Comparison of ENCODE assay signal across 11 cellular contexts in the genomic region with DNA sequence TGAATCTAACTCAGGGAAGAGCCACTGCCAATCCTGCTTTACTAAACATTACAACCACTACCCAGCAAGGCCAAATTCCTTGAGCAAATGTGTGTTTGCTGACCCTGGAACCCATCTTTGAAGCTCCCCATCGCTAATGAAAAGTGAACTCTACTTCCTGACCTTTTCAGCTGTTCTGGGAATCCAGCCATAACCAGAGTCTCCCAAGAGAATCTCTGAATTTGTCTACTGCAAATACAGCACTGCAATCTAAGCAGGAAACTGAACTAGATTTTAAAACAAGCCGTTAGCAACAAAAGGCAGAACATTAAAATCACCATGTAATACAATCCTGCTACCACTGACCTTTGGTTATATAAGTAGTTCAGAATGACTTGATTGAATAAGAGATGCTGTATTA.
DNase-seq lines count a peak whose midpoint lies in the region; ATAC-seq and TF ChIP-seq lines count a peak whose summit lies in the region.
"Had no signal": no experiment of that assay in that cellular context is flagged by ENCODE, and none has a peak within 500 bp of the region (broad histone marks: within the 10 kb centered on the region; RNA-seq: fewer than 3 reads in every experiment).

No MANE protein-coding gene starts in this region.

- no peaks in the 10 kb centered on the region for H3K27me3 ChIP-seq in A673 (replicated peaks; ENCODE audit: insufficient read depth, low read depth, low read length, poor library complexity)

- H3K27ac ChIP-seq in A673 (ENCODE audit: low read depth, low read length, poor library complexity, severe bottlenecking) = peak overlapping the region; percentile 56

- DNase-seq in A673 (ENCODE audit: low spot score) (peak; percentile 57), LNCaP clone FGC (ENCODE audit: low read depth) (peak; percentile 4), dedifferentiated amniotic fluid mesenchymal stem cell (ENCODE audit: extremely low spot score) (peak; percentile 80), mesothelial cell of epicardium (ENCODE audit: low spot score in 2 of 2, unreplicated experiment in 2 of 2) (no peak), T-helper 1 cell (no peak)
- DNase-seq in activated CD4-positive, CD25-positive, alpha-beta regulatory T cell treated with anti-CD3 and anti-CD28 coated beads, Interleukin-2, amount 50 U/mL, for 72 hours = no peak
- no peak for DNase-seq in natural killer cell treated with Interleukin-12 subunit alpha and Interleukin-12 subunit beta and Interleukin-15 and Interleukin-18, amount 100 ng/mL, for 72 hours (ENCODE audit: low spot score)
- DNase-seq: activated T-cell treated with anti-CD3 and anti-CD28 coated beads for 4 hours had no signal

- no TSS peak for BruUV-seq in A673 (replicated peaks; lab: Mats Ljungman, UMichigan)

- H3K9me3 ChIP-seq in A673 (ENCODE audit: low read depth, low read length, poor library complexity, severe bottlenecking) = no peaks in the 10 kb centered on the region

- CTCF ChIA-PET in A673 (lab: Charles Lee) = no interaction called here

- POLR2A ChIA-PET in A673 (lab: Charles Lee; ENCODE audit: low non-redundant PET) = no interaction called here

- H3K4me1 ChIP-seq in A673 (ENCODE audit: insufficient read depth, low read length, poor library complexity, severe bottlenecking) = peaks cover 35% of the 10 kb centered on the region

- ATAC-seq in GM21515 (IDR thresholded peaks at IDR 0.05; ENCODE audit: unreplicated experiment) = no peak
- no peak for ATAC-seq in natural killer cell treated with Interleukin-12 subunit alpha and Interleukin-12 subunit beta and Interleukin-15 and Interleukin-18, amount 100 ng/mL, for 72 hours

- H3K27me3 Mint-ChIP-seq in mesothelial cell of epicardium (ENCODE audit: low read depth) = no peaks in the 10 kb centered on the region
- H3K27me3 Mint-ChIP-seq in natural killer cell treated with Interleukin-12 subunit alpha and Interleukin-12 subunit beta and Interleukin-15 and Interleukin-18, amount 100 ng/mL, for 72 hours = no peaks in the 10 kb centered on the region
- H3K27me3 Mint-ChIP-seq: B cell had no signal

- H3K36me3 ChIP-seq in A673 (ENCODE audit: insufficient read depth, low read length, poor library complexity, severe bottlenecking) = no peaks in the 10 kb centered on the region

- TF ChIP-seq CTCF in A673 (conservative IDR thresholded peaks at IDR 0.05; ENCODE audit: low read depth, low read length) = no peak
- TF ChIP-seq CTCF in LNCaP clone FGC (IDR thresholded peaks at IDR 0.05; ENCODE audit: control insufficient read depth, extremely low read depth, insufficient read depth) = no peak
- TF ChIP-seq CTCF in mesothelial cell of epicardium (IDR thresholded peaks at IDR 0.05; ENCODE audit: unreplicated experiment) = no peak

- H3K9me3 Mint-ChIP-seq in mesothelial cell of epicardium = no peaks in the 10 kb centered on the region
- H3K9me3 Mint-ChIP-seq in natural killer cell treated with Interleukin-12 subunit alpha and Interleukin-12 subunit beta and Interleukin-15 and Interleukin-18, amount 100 ng/mL, for 72 hours = no peaks in the 10 kb centered on the region
- H3K9me3 Mint-ChIP-seq: T-helper 1 cell treated with Interleukin-12 subunit alpha and Interleukin-12 subunit beta and Interleukin-4 antibody, amounts not matched to agents 30 μg/mL and 1 μg/mL, for 36 hours had no signal

- H3K27ac Mint-ChIP-seq in mesothelial cell of epicardium = peak overlapping the region; percentile 88
- H3K27ac Mint-ChIP-seq in natural killer cell treated with Interleukin-12 subunit alpha and Interleukin-12 subunit beta and Interleukin-15 and Interleukin-18, amount 100 ng/mL, for 72 hours = no peak overlapping the region
- H3K27ac Mint-ChIP-seq: B cell; T-helper 1 cell treated with Interleukin-12 subunit alpha and Interleukin-12 subunit beta and Interleukin-4 antibody, amounts not matched to agents 30 μg/mL and 1 μg/mL, for 36 hours had no signal

- intact Hi-C loops in A673 (cut with micrococcal nuclease; ENCODE audit: unreplicated experiment) = no loop called here

- no peak overlapping the region for H3K4me3 Mint-ChIP-seq in mesothelial cell of epicardium
- no peak overlapping the region for H3K4me3 Mint-ChIP-seq in natural killer cell treated with Interleukin-12 subunit alpha and Interleukin-12 subunit beta and Interleukin-15 and Interleukin-18, amount 100 ng/mL, for 72 hours
- H3K4me3 Mint-ChIP-seq: B cell; T-helper 1 cell treated with Interleukin-12 subunit alpha and Interleukin-12 subunit beta and Interleukin-4 antibody, amounts not matched to agents 30 μg/mL and 1 μg/mL, for 36 hours had no signal

- no peaks in the 10 kb centered on the region for H3K36me3 Mint-ChIP-seq in mesothelial cell of epicardium
- H3K36me3 Mint-ChIP-seq in natural killer cell treated with Interleukin-12 subunit alpha and Interleukin-12 subunit beta and Interleukin-15 and Interleukin-18, amount 100 ng/mL, for 72 hours = no peaks in the 10 kb centered on the region

- no peak overlapping the region for H3K4me3 ChIP-seq in A673 (ENCODE audit: low read depth, low read length, poor library complexity, severe bottlenecking)
- H3K4me3 ChIP-seq in LNCaP clone FGC (ENCODE audit: low read depth, low read length) = no peak overlapping the region

- H3K4me1 Mint-ChIP-seq in mesothelial cell of epicardium = peaks cover 33% of the 10 kb centered on the region
- H3K4me1 Mint-ChIP-seq in natural killer cell treated with Interleukin-12 subunit alpha and Interleukin-12 subunit beta and Interleukin-15 and Interleukin-18, amount 100 ng/mL, for 72 hours (ENCODE audit: low read depth in 2 of 2) = no peaks in the 10 kb centered on the region
- H3K4me1 Mint-ChIP-seq: B cell had no signal

Comparison
In these comparisons a context has a peak if more than half of its experiments do, and no peak if none do; other contexts are left out.
1. DNase-seq: peak in A673 (single experiment), LNCaP clone FGC (single experiment) and dedifferentiated amniotic fluid mesenchymal stem cell (single experiment); none in mesothelial cell of epicardium (0 of 2), T-helper 1 cell (0 of 5), activated CD4-positive, CD25-positive, alpha-beta regulatory T cell treated with anti-CD3 and anti-CD28 coated beads, Interleukin-2, amount 50 U/mL, for 72 hours (single experiment) and natural killer cell treated with Interleukin-12 subunit alpha and Interleukin-12 subunit beta and Interleukin-15 and Interleukin-18, amount 100 ng/mL, for 72 hours (single experiment).